8 cellular contexts compared by ENCODE assay signal in genomic region chr2:126657636-126658315, GRCh38. TPM values are rescaled to one million over a fixed set of nuclear protein-coding genes. Genes with fewer than 3 reads are reported as not detected.
DNase-seq lines count a peak whose midpoint lies in the region; ATAC-seq and TF ChIP-seq lines count a peak whose summit lies in the region.

No MANE protein-coding gene starts in this region.

- peak; percentile 36 for TF ChIP-seq POLR2A in erythroblast (IDR thresholded peaks at IDR 0.05; ENCODE audit: low read length)

- H3K27me3 ChIP-seq in subcutaneous abdominal adipose tissue (ENCODE audit: control insufficient read depth in 5 of 5, insufficient read depth in 4 of 5, low read length in 5 of 5), result no peaks in the 10 kb centered on the region
- H3K27me3 ChIP-seq in WERI-Rb-1 (ENCODE audit: insufficient read depth, low read depth, severe bottlenecking), result peaks cover 67% of the 10 kb centered on the region

- H3K27ac ChIP-seq in subcutaneous abdominal adipose tissue (ENCODE audit: low read depth, low read length) (peak overlapping the region; percentile 99), WERI-Rb-1 (no peak overlapping the region)

- intact Hi-C loops in natural killer cell (cut with micrococcal nuclease), result loop anchor here (2.0 to 5.0 kb wide), 2 partner anchors 423 to 730 kb away; partner anchors contain the start of gene MAP3K2

- H3K9ac ChIP-seq in subcutaneous abdominal adipose tissue (ENCODE audit: low read length in 5 of 5), result peak overlapping the region; percentile 56 to 97 (median 88)

- no peaks in the 10 kb centered on the region for H3K9me3 Mint-ChIP-seq in natural killer cell

- H3K36me3 ChIP-seq in subcutaneous abdominal adipose tissue (ENCODE audit: control insufficient read depth in 5 of 5, insufficient read depth in 5 of 5, low read length in 5 of 5), result peaks cover 0 to 6% (median 5%) of the 10 kb centered on the region in 5 donors
- no peaks in the 10 kb centered on the region for H3K36me3 ChIP-seq in WERI-Rb-1

- peak overlapping the region; percentile 89 to 97 for H3K27ac Mint-ChIP-seq in natural killer cell

- no peaks in the 10 kb centered on the region for H3K36me3 Mint-ChIP-seq in natural killer cell

- no peaks in the 10 kb centered on the region for H3K27me3 Mint-ChIP-seq in natural killer cell (ENCODE audit: low read depth in 2 of 2)

- no peaks in the 10 kb centered on the region for H3K9me3 ChIP-seq in subcutaneous abdominal adipose tissue (ENCODE audit: control insufficient read depth in 5 of 5, low read length in 5 of 5)
- H3K9me3 ChIP-seq in WERI-Rb-1 (ENCODE audit: severe bottlenecking), result no peaks in the 10 kb centered on the region

- TF ChIP-seq CTCF in GM13977 (IDR thresholded peaks at IDR 0.05; ENCODE audit: extremely low read depth, insufficient read depth, missing control alignments), result no peak
- no peak for TF ChIP-seq CTCF in natural killer cell (IDR thresholded peaks at IDR 0.05)
- no peak for TF ChIP-seq CTCF in WERI-Rb-1 (IDR thresholded peaks at IDR 0.05; ENCODE audit: low read depth, low read length)

- ATAC-seq in HG02623 (IDR thresholded peaks at IDR 0.05; ENCODE audit: unreplicated experiment), result peak; percentile 59
- ATAC-seq in natural killer cell, result peak; percentile 73 to 87 (median 84)

- DNase-seq in GM13977 (ENCODE audit: low spot score) (peak; percentile 81), NCI-H187 treated with DMSO at 0.1 percent for 48 hours (lab: John Stamatoyannopoulos, UW) (peak; percentile 20), activated T-cell treated with anti-CD3 and anti-CD28 coated beads for 1 hour (ENCODE audit: low read depth) (peak; percentile 44), erythroblast (lab: John Stamatoyannopoulos, UW) (peak; percentile 87 to 91), natural killer cell (peak; percentile 68), WERI-Rb-1 (no peak)

- H3K4me3 Mint-ChIP-seq in natural killer cell, result peak overlapping the region; percentile 94

- in situ Hi-C loops in GM13977 (cut with MboI; ENCODE audit: low pct_unique_long_range_greater_than_20kb, low sequenced_read_pairs, unreplicated experiment), result no loop called here

- peaks cover 28 to 78% (median 74%) of the 10 kb centered on the region in 5 donors for H3K4me1 ChIP-seq in subcutaneous abdominal adipose tissue (ENCODE audit: control insufficient read depth in 5 of 5, insufficient read depth in 5 of 5, low read length in 5 of 5)

- peaks cover 72 to 73% of the 10 kb centered on the region in 2 donors for H3K4me1 Mint-ChIP-seq in natural killer cell

- H3K4me3 ChIP-seq in subcutaneous abdominal adipose tissue (ENCODE audit: low read depth in 1 of 5, low read length in 5 of 5), result peak overlapping the region; percentile 74 to 88 (median 78)
- H3K4me3 ChIP-seq in WERI-Rb-1 (ENCODE audit: low read depth, low read length), result no peak overlapping the region

RNA-seq across cellular contexts. Expression of gene GYPC, which starts 1.8 kb away (rescaled TPM):
- total RNA-seq in natural killer cell, result 10 to 100 TPM; 74.2 to 92.3 (median 78.7) TPM
